35 cellular contexts compared by ENCODE assay signal in genomic region chr4:164304861-164305260, GRCh38.
A peak's percentile ranks its signal among the peaks of the same experiment; 100 is the strongest.
DNase-seq lines count a peak whose midpoint lies in the region; ATAC-seq, FAIRE-seq and TF ChIP-seq lines count a peak whose summit lies in the region.
"Had no signal": no experiment of that assay in that cellular context is flagged by ENCODE, and none has a peak within 500 bp of the region (broad histone marks: within the 10 kb centered on the region; RNA-seq: fewer than 3 reads in every experiment).

No MANE protein-coding gene starts in this region.

- H3K4me3 Mint-ChIP-seq in GM23338, result no peak overlapping the region
- H3K4me3 Mint-ChIP-seq: activated CD4-positive, alpha-beta memory T cell treated with anti-CD3 and anti-CD28 coated beads, Interleukin-2, amount 10 ng/mL, durations not matched to agents 7 days and 5 days; brain; IgD-negative memory B cell; neural crest cell; T-helper 2 cell treated with Interferon-gamma antibody and Interleukin-4, amounts not matched to agents 5 μg/mL and 100 μg/mL, for 36 hours had no signal

- H3K9ac ChIP-seq in PC-3 (ENCODE audit: low read length) (peak overlapping the region; percentile 59), mammary epithelial cell (ENCODE audit: insufficient read depth, low read length) (no peak overlapping the region)
- H3K9ac ChIP-seq: GM23248 had no signal

- ATAC-seq in PC-3 (peak; percentile 97), GM23338 (no peak)
- ATAC-seq: left lobe of liver, Panc1, pancreas, upper lobe of right lung had no signal

- no peak for FAIRE-seq in urothelium cell line (lab: Jason Lieb, UNC)
- no peak for FAIRE-seq in HTR-8/SVneo (lab: Jason Lieb, UNC)
- FAIRE-seq: pancreas had no signal

- H3K36me3 ChIP-seq in PC-3 (ENCODE audit: low read depth, low read length) (no peaks in the 10 kb centered on the region), mammary epithelial cell (ENCODE audit: insufficient read depth, low read length) (no peaks in the 10 kb centered on the region), GM23338 (ENCODE audit: insufficient read depth) (no peaks in the 10 kb centered on the region)
- H3K36me3 ChIP-seq: pancreas, upper lobe of right lung had no signal

- H3K27ac ChIP-seq in PC-3 (ENCODE audit: low read length) (peak overlapping the region; percentile 89), mammary epithelial cell (ENCODE audit: insufficient read depth, low read depth, low read length) (no peak overlapping the region), GM23338 (ENCODE audit: low read depth) (no peak overlapping the region)
- H3K27ac ChIP-seq: 22Rv1, C4-2B, GM23248, HL-60, pancreas, skin epidermis, upper lobe of right lung had no signal

- no peaks in the 10 kb centered on the region for H3K27me3 Mint-ChIP-seq in GM23338 (ENCODE audit: insufficient read depth, low read depth, poor library complexity)
- H3K27me3 Mint-ChIP-seq: activated CD4-positive, alpha-beta memory T cell treated with anti-CD3 and anti-CD28 coated beads, Interleukin-2, amount 10 ng/mL, durations not matched to agents 7 days and 5 days; brain; IgD-negative memory B cell had no signal

- H3K36me3 Mint-ChIP-seq in GM23338 (ENCODE audit: low read depth), result no peaks in the 10 kb centered on the region
- H3K36me3 Mint-ChIP-seq: brain, IgD-negative memory B cell had no signal

- H3K79me2 ChIP-seq in PC-3 (ENCODE audit: low read length), result no peaks in the 10 kb centered on the region
- H3K79me2 ChIP-seq in mammary epithelial cell (ENCODE audit: insufficient read depth, low read length), result no peaks in the 10 kb centered on the region
- no peaks in the 10 kb centered on the region for H3K79me2 ChIP-seq in GM23338 (replicated peaks; ENCODE audit: insufficient read depth)

- H3K27ac Mint-ChIP-seq in GM23338, result no peak overlapping the region
- H3K27ac Mint-ChIP-seq: activated CD4-positive, alpha-beta memory T cell treated with anti-CD3 and anti-CD28 coated beads, Interleukin-2, amount 10 ng/mL, durations not matched to agents 7 days and 5 days; brain; IgD-negative memory B cell; T-helper 2 cell treated with Interferon-gamma antibody and Interleukin-4, amounts not matched to agents 5 μg/mL and 100 μg/mL, for 36 hours had no signal

- H3K27me3 ChIP-seq in PC-3 (ENCODE audit: low read length) (no peaks in the 10 kb centered on the region), mammary epithelial cell (ENCODE audit: insufficient read depth, low read length) (no peaks in the 10 kb centered on the region), GM23338 (ENCODE audit: insufficient read depth) (no peaks in the 10 kb centered on the region)
- H3K27me3 ChIP-seq: pancreas, upper lobe of right lung had no signal

- CTCF ChIA-PET in PC-3 (lab: Charles Lee), result interaction anchor here (0.7 kb wide), 1 partner anchor 100 kb away, joined by 3 read pairs; no protein-coding TSS in a partner anchor
- CTCF ChIA-PET in mammary epithelial cell (lab: Charles Lee; ENCODE audit: low non-redundant PET), result no interaction called here

- intact Hi-C loops in PC-3 (cut with micrococcal nuclease), result loop anchor here (10.0 kb wide), 1 partner anchor 170 kb away; no protein-coding TSS in a partner anchor
- intact Hi-C loops in mammary epithelial cell (cut with micrococcal nuclease), result no loop called here

- H3K9me2 ChIP-seq in PC-3 (replicated peaks; ENCODE audit: low read length), result no peaks in the 10 kb centered on the region
- H3K9me2 ChIP-seq in GM23338 (ENCODE audit: insufficient read depth), result no peaks in the 10 kb centered on the region

- dilution Hi-C loops in mammary epithelial cell (cut with HindIII; ENCODE audit: low sequenced_read_pairs), result no loop called here

- H3K9me3 ChIP-seq in PC-3 (ENCODE audit: low read length) (no peaks in the 10 kb centered on the region), mammary epithelial cell (replicated peaks; ENCODE audit: insufficient read depth, low read length) (no peaks in the 10 kb centered on the region)
- H3K9me3 ChIP-seq: pancreas, upper lobe of right lung had no signal

- H3K4me2 ChIP-seq in PC-3 (ENCODE audit: low read length) (peak overlapping the region; percentile 54), mammary epithelial cell (ENCODE audit: insufficient read depth, low read depth, low read length) (no peak overlapping the region), GM23338 (no peak overlapping the region)

- H3K4me3 ChIP-seq in PC-3 (ENCODE audit: low read length), result no peak overlapping the region; the same call in 1 of the 2 replicates
- H3K4me3 ChIP-seq in mammary epithelial cell (replicated peaks in 1 of 3; ENCODE audit: insufficient read depth in 1 of 3, low read depth in 2 of 3, low read length in 3 of 3), result no peak overlapping the region
- no peak overlapping the region for H3K4me3 ChIP-seq in GM23338
- H3K4me3 ChIP-seq: GM23248, pancreas, skin epidermis, upper lobe of right lung had no signal

- H3F3A ChIP-seq in PC-3 (ENCODE audit: low read length, unreplicated experiment), result no peaks in the 10 kb centered on the region
- H3F3A ChIP-seq in GM23338 (replicated peaks; ENCODE audit: low read depth), result no peaks in the 10 kb centered on the region

- H3K4me1 ChIP-seq in PC-3 (ENCODE audit: insufficient read depth, low read length) (peaks cover 23% of the 10 kb centered on the region), mammary epithelial cell (ENCODE audit: insufficient read depth, low read length) (peaks cover 6% of the 10 kb centered on the region), GM23338 (ENCODE audit: insufficient read depth) (no peaks in the 10 kb centered on the region)
- H3K4me1 ChIP-seq: pancreas, upper lobe of right lung had no signal

- WGBS in mammary epithelial cell (ENCODE audit: low coverage, missing lambda C conversion rate), result 100% methylated on average over 2 of the region's 2 CpGs

- H4K20me1 ChIP-seq in PC-3 (ENCODE audit: low read length) (no peaks in the 10 kb centered on the region), mammary epithelial cell (ENCODE audit: insufficient read depth, low read length) (no peaks in the 10 kb centered on the region), GM23338 (replicated peaks; ENCODE audit: insufficient read depth) (no peaks in the 10 kb centered on the region)

- DNase-seq in NCI-H748 (lab: John Stamatoyannopoulos, UW; ENCODE audit: unreplicated experiment), result peak; percentile 17
- no peak for DNase-seq in NCI-H748 treated with DMSO at 0.1 percent for 48 hours (lab: John Stamatoyannopoulos, UW)
- DNase-seq in PC-3, result peak; percentile 72
- peak; percentile 35 for DNase-seq in mammary epithelial cell
- DNase-seq in urothelium cell line (ENCODE audit: low spot score), result peak; percentile 3
- DNase-seq in NCI-H774 (lab: John Stamatoyannopoulos, UW), result no peak
- no peak for DNase-seq in GM23338 (ENCODE audit: low spot score)
- no peak for DNase-seq in HTR-8/SVneo (ENCODE audit: insufficient read length, low spot score)
- DNase-seq: activated CD4-positive, alpha-beta memory T cell treated with anti-CD3 and anti-CD28 coated beads, Interleukin-2, amount 10 ng/mL, durations not matched to agents 7 days and 5 days; activated CD4-positive, alpha-beta T cell treated with anti-CD3 and anti-CD28 coated beads for 1 hour; activated CD8-positive, alpha-beta memory T cell treated with anti-CD3 and anti-CD28 coated beads, Interleukin-2, amount 50 U/mL, for 4 hours; activated naive CD4-positive, alpha-beta T cell treated with Interleukin-2 at 50 U/mL for 16 hours; COR-L47; glutamatergic neuron; GM23248; mesendoderm; NCI-H1048; NCI-H1694; NCI-H524; NK-92 treated with Interleukin-12 subunit alpha and Interleukin-12 subunit beta, amount 100 ng/mL, for 24 hours; pancreas; retina; SIG-M5; stimulated activated naive CD4-positive, alpha-beta T cell; upper lobe of right lung had no signal

- in situ Hi-C loops in mammary epithelial cell (cut with MboI; ENCODE audit: low sequenced_read_pairs in 2 of 2), result no loop called here

- no peak overlapping the region for H2AFZ ChIP-seq in PC-3 (ENCODE audit: low read length)
- no peak overlapping the region for H2AFZ ChIP-seq in mammary epithelial cell (ENCODE audit: low read depth, low read length)
- no peak overlapping the region for H2AFZ ChIP-seq in GM23338
- H2AFZ ChIP-seq: GM23248 had no signal

- no TSS peak for BruUV-seq in PC-3 (replicated peaks; lab: Mats Ljungman, UMichigan)
- BruUV-seq in mammary epithelial cell (replicated peaks; lab: Mats Ljungman, UMichigan), result no TSS peak

- POLR2A ChIA-PET in PC-3 (lab: Charles Lee; ENCODE audit: unreplicated experiment), result no interaction called here

- H3K4me1 Mint-ChIP-seq in GM23338, result no peaks in the 10 kb centered on the region
- H3K4me1 Mint-ChIP-seq: activated CD4-positive, alpha-beta memory T cell treated with anti-CD3 and anti-CD28 coated beads, Interleukin-2, amount 10 ng/mL, durations not matched to agents 7 days and 5 days; IgD-negative memory B cell; neural crest cell had no signal

- no peaks in the 10 kb centered on the region for H3K9me3 Mint-ChIP-seq in GM23338
- H3K9me3 Mint-ChIP-seq: activated CD4-positive, alpha-beta memory T cell treated with anti-CD3 and anti-CD28 coated beads, Interleukin-2, amount 10 ng/mL, durations not matched to agents 7 days and 5 days; brain; neural crest cell; T-helper 2 cell treated with Interferon-gamma antibody and Interleukin-4, amounts not matched to agents 5 μg/mL and 100 μg/mL, for 36 hours had no signal

- TF ChIP-seq CTCF in PC-3 (conservative IDR thresholded peaks at IDR 0.05; ENCODE audit: low read depth, low read length) (no peak), mammary epithelial cell (conservative IDR thresholded peaks at IDR 0.05 in 1 of 2, IDR thresholded peaks at IDR 0.05 in 1 of 2; ENCODE audit: extremely low read depth in 1 of 2, insufficient read depth in 1 of 2, low read depth in 1 of 2, low read length in 2 of 2) (no peak), GM23338 (conservative IDR thresholded peaks at IDR 0.05; ENCODE audit: low read depth in 2 of 2) (no peak)

Comparison
In these comparisons a context has a peak if more than half of its experiments do, and no peak if none do; other contexts are left out.
1. DNase-seq: peak in NCI-H748 (single experiment), PC-3 (single experiment), mammary epithelial cell (single experiment) and urothelium cell line (single experiment); none in NCI-H748 treated with DMSO at 0.1 percent for 48 hours (single experiment), NCI-H774 (single experiment), GM23338 (single experiment) and HTR-8/SVneo (single experiment).